Comparison of ENCODE assay signal across 8 cellular contexts in genomic region chr17:17712268-17712924, GRCh38. TPM values are rescaled to one million over a fixed set of nuclear protein-coding genes. Genes with fewer than 3 reads are reported as not detected.
DNase-seq lines count a peak whose midpoint lies in the region; ATAC-seq and TF ChIP-seq lines count a peak whose summit lies in the region.

No MANE protein-coding gene starts in this region.

- no peak overlapping the region for H3K4me3 ChIP-seq in epithelial cell of esophagus (ENCODE audit: low read length)
- H3K4me3 ChIP-seq in CD8-positive, alpha-beta memory T cell (ENCODE audit: low read length): no peak overlapping the region

- no peak for TF ChIP-seq CTCF in epithelial cell of esophagus (IDR thresholded peaks at IDR 0.05; ENCODE audit: insufficient read depth, low read depth, low read length, missing control alignments)

- no peaks in the 10 kb centered on the region for H3K9me3 ChIP-seq in CD8-positive, alpha-beta memory T cell (ENCODE audit: low read length)

- CTCF ChIA-PET in CD8-positive, alpha-beta memory T cell (lab: Charles Lee): interaction anchor here (0.7 kb wide), 1 partner anchor 71 kb away, joined by 3 read pairs; no protein-coding TSS in a partner anchor

- peaks cover 5% of the 10 kb centered on the region for H3K4me1 ChIP-seq in CD8-positive, alpha-beta memory T cell (ENCODE audit: insufficient read depth, low read length)

- H3K27me3 Mint-ChIP-seq in stimulated activated memory B cell treated with anti-CD40 and anti-IgM and Interleukin-4, amounts not matched to agents 10 μg/mL and 1 μg/mL and 100 μg/mL, for 72 hours: no peaks in the 10 kb centered on the region
- peaks cover 0 to 9% of the 10 kb centered on the region in 2 donors for H3K27me3 Mint-ChIP-seq in CD8-positive, alpha-beta memory T cell

- intact Hi-C loops in posterior cingulate gyrus (cut with DNase I): no loop called here

- ATAC-seq in GM18499 (IDR thresholded peaks at IDR 0.05; ENCODE audit: insufficient read depth, unreplicated experiment): peak; percentile 73
- peak; percentile 87 for ATAC-seq in stimulated activated memory B cell treated with anti-CD40 and anti-IgM and Interleukin-4, amounts not matched to agents 10 μg/mL and 1 μg/mL and 100 μg/mL, for 72 hours

- H3K27me3 ChIP-seq in CD8-positive, alpha-beta memory T cell (ENCODE audit: insufficient read depth, low read length, poor library complexity, severe bottlenecking): no peaks in the 10 kb centered on the region

- DNase-seq in GOT3 (lab: John Stamatoyannopoulos, UW) (peak; percentile 19), NOMO-1 (lab: John Stamatoyannopoulos, UW; ENCODE audit: unreplicated experiment in 2 of 2) (peak; percentile 42 to 71), epithelial cell of esophagus (ENCODE audit: low read depth) (peak; percentile 68), posterior cingulate gyrus (no peak)
- no peak for DNase-seq in stimulated activated naive CD4-positive, alpha-beta T cell (lab: John Stamatoyannopoulos, UW)
- no peak for DNase-seq in CD8-positive, alpha-beta memory T cell

- POLR2A ChIA-PET in CD8-positive, alpha-beta memory T cell (lab: Charles Lee): interaction anchor here (0.6 kb wide), 1 partner anchor 138 kb away, joined by 4 read pairs; no protein-coding TSS in a partner anchor

- peaks cover 40% of the 10 kb centered on the region for H3K4me1 Mint-ChIP-seq in stimulated activated memory B cell treated with anti-CD40 and anti-IgM and Interleukin-4, amounts not matched to agents 10 μg/mL and 1 μg/mL and 100 μg/mL, for 72 hours
- H3K4me1 Mint-ChIP-seq in CD8-positive, alpha-beta memory T cell: peaks cover 11 to 19% (median 17%) of the 10 kb centered on the region in 3 donors

- H3K36me3 ChIP-seq in CD8-positive, alpha-beta memory T cell (ENCODE audit: insufficient read depth, low read length): no peaks in the 10 kb centered on the region

- H3K36me3 Mint-ChIP-seq in stimulated activated memory B cell treated with anti-CD40 and anti-IgM and Interleukin-4, amounts not matched to agents 10 μg/mL and 1 μg/mL and 100 μg/mL, for 72 hours: peaks cover 17% of the 10 kb centered on the region
- peaks cover 0 to 2% (median 2%) of the 10 kb centered on the region in 3 donors for H3K36me3 Mint-ChIP-seq in CD8-positive, alpha-beta memory T cell

- peak overlapping the region; percentile 26 for H3K4me3 Mint-ChIP-seq in stimulated activated memory B cell treated with anti-CD40 and anti-IgM and Interleukin-4, amounts not matched to agents 10 μg/mL and 1 μg/mL and 100 μg/mL, for 72 hours
- H3K4me3 Mint-ChIP-seq in CD8-positive, alpha-beta memory T cell: peak overlapping the region in 1 of 7 donors; percentile 69

- peak overlapping the region; percentile 16 for H3K27ac Mint-ChIP-seq in stimulated activated memory B cell treated with anti-CD40 and anti-IgM and Interleukin-4, amounts not matched to agents 10 μg/mL and 1 μg/mL and 100 μg/mL, for 72 hours
- H3K27ac Mint-ChIP-seq in CD8-positive, alpha-beta memory T cell: peak overlapping the region in 4 of 8 donors; percentile 5 to 88 (median 40)

- no peak overlapping the region for H3K27ac ChIP-seq in CD8-positive, alpha-beta memory T cell (ENCODE audit: low read depth, low read length)

- no peaks in the 10 kb centered on the region for H3K9me3 Mint-ChIP-seq in stimulated activated memory B cell treated with anti-CD40 and anti-IgM and Interleukin-4, amounts not matched to agents 10 μg/mL and 1 μg/mL and 100 μg/mL, for 72 hours
- no peaks in the 10 kb centered on the region for H3K9me3 Mint-ChIP-seq in CD8-positive, alpha-beta memory T cell

RNA-seq across cellular contexts. Expression of gene RAI1, which starts 31.1 kb away (rescaled TPM):
- 10 to 100 TPM; 19.7 to 20.2 TPM for total RNA-seq in CD8-positive, alpha-beta memory T cell
- 5.6 TPM for polyA plus RNA-seq in CD8-positive, alpha-beta memory T cell

Comparison
In these comparisons a context has a peak if more than half of its experiments do, and no peak if none do; other contexts are left out.
1. DNase-seq: peak in GOT3 (single experiment), NOMO-1 (2 of 2) and epithelial cell of esophagus (single experiment); none in stimulated activated naive CD4-positive, alpha-beta T cell (0 of 6), posterior cingulate gyrus (0 of 10) and CD8-positive, alpha-beta memory T cell (0 of 5).